12 cellular contexts compared by ENCODE assay signal in genomic region chr3:62109534-62109933, GRCh38.
DNase-seq lines count a peak whose midpoint lies in the region; ATAC-seq, FAIRE-seq and TF ChIP-seq lines count a peak whose summit lies in the region.
"Had no signal": no experiment of that assay in that cellular context is flagged by ENCODE, and none has a peak within 500 bp of the region (broad histone marks: within the 10 kb centered on the region; RNA-seq: fewer than 3 reads in every experiment).

No MANE protein-coding gene starts in this region.

- H3K27ac ChIP-seq in HepG2 (ENCODE audit: extremely low read length, insufficient read depth, low read length), result no peak overlapping the region
- H3K27ac ChIP-seq in right lobe of liver, result no peak overlapping the region
- no peak overlapping the region for H3K27ac ChIP-seq in WERI-Rb-1
- H3K27ac ChIP-seq in heart left ventricle, result no peak overlapping the region
- H3K27ac ChIP-seq in upper lobe of left lung, result no peak overlapping the region

- in situ Hi-C loops in HepG2 (cut with HindIII; ENCODE audit: extremely low pct_ligation_motif_present, low pct_unique_long_range_greater_than_20kb), result no loop called here

- POLR2A ChIA-PET in HepG2 (lab: Yijun Ruan, JAX), result no interaction called here

- no peak for FAIRE-seq in HepG2 (lab: Jason Lieb, UNC)

- no TSS peak for BruUV-seq in HepG2 (replicated peaks; lab: Mats Ljungman, UMichigan)

- H4K20me1 ChIP-seq in HepG2 (ENCODE audit: insufficient read depth, low read length), result no peaks in the 10 kb centered on the region

- CTCF ChIA-PET in HepG2 (lab: Yijun Ruan, JAX; ENCODE audit: low intra/inter-chr PET ratio, low total read pairs), result no interaction called here

- no peak for TF ChIP-seq EP300 in HepG2 (IDR thresholded peaks at IDR 0.05; ENCODE audit: low read depth in 2 of 2, low read length in 2 of 2)
- no peak for TF ChIP-seq EP300 in HepG2 (CRISPR knock-in tag; IDR thresholded peaks at IDR 0.05; ENCODE audit: borderline replicate concordance)
- TF ChIP-seq EP300 in upper lobe of left lung (IDR thresholded peaks at IDR 0.05), result no peak

- no peaks in the 10 kb centered on the region for H3K4me1 ChIP-seq in HepG2 (ENCODE audit: insufficient read depth, low read length)
- no peaks in the 10 kb centered on the region for H3K4me1 ChIP-seq in right lobe of liver
- peaks cover 0 to 7% (median 0%) of the 10 kb centered on the region in 12 donors for H3K4me1 ChIP-seq in heart left ventricle
- H3K4me1 ChIP-seq in upper lobe of left lung, result no peaks in the 10 kb centered on the region

- H3K4me3 ChIP-seq in HepG2 (replicated peaks in 1 of 3; ENCODE audit: insufficient read depth in 1 of 3, low read depth in 2 of 3, low read length in 3 of 3) (no peak overlapping the region), right lobe of liver (no peak overlapping the region), WERI-Rb-1 (ENCODE audit: low read depth, low read length) (no peak overlapping the region), heart left ventricle (no peak overlapping the region), upper lobe of left lung (no peak overlapping the region)

- H3K27me3 ChIP-seq in HepG2 (ENCODE audit: control insufficient read depth in 1 of 2, insufficient read depth in 2 of 2, low read length in 2 of 2) (no peaks in the 10 kb centered on the region), right lobe of liver (no peaks in the 10 kb centered on the region), WERI-Rb-1 (ENCODE audit: insufficient read depth, low read depth, severe bottlenecking) (no peaks in the 10 kb centered on the region), heart left ventricle (no peaks in the 10 kb centered on the region), upper lobe of left lung (no peaks in the 10 kb centered on the region)

- TF ChIP-seq RAD21 in HepG2 (CRISPR knock-in tag; IDR thresholded peaks at IDR 0.05), result no peak

- TF ChIP-seq POLR2A in HepG2 (IDR thresholded peaks at IDR 0.05; ENCODE audit: insufficient read depth in 1 of 2, low read depth in 2 of 2, low read length in 2 of 2) (no peak), right lobe of liver (IDR thresholded peaks at IDR 0.05) (no peak), heart left ventricle (IDR thresholded peaks at IDR 0.05) (no peak), upper lobe of left lung (IDR thresholded peaks at IDR 0.05) (no peak)

- no peak overlapping the region for H3K9ac ChIP-seq in HepG2 (ENCODE audit: insufficient read depth, low read depth, low read length)

- no peak overlapping the region for H2AFZ ChIP-seq in HepG2 (ENCODE audit: low read length)

- H3K9me3 ChIP-seq in HepG2 (ENCODE audit: low read length), result no peaks in the 10 kb centered on the region
- H3K9me3 ChIP-seq in right lobe of liver, result no peaks in the 10 kb centered on the region
- H3K9me3 ChIP-seq in WERI-Rb-1 (ENCODE audit: severe bottlenecking), result no peaks in the 10 kb centered on the region
- peaks cover 0 to 10% (median 0%) of the 10 kb centered on the region in 12 donors for H3K9me3 ChIP-seq in heart left ventricle
- peaks cover 0 to 3% (median 0%) of the 10 kb centered on the region in 4 donors for H3K9me3 ChIP-seq in upper lobe of left lung

- intact Hi-C loops in HepG2 (cut with micrococcal nuclease; ENCODE audit: unreplicated experiment), result no loop called here
- intact Hi-C loops in right lobe of liver (cut with DNase I), result no loop called here
- intact Hi-C loops in heart left ventricle (cut with DNase I), result no loop called here

- TF ChIP-seq CTCF in HepG2 (CRISPR knock-in tag; IDR thresholded peaks at IDR 0.05) (no peak), right lobe of liver (IDR thresholded peaks at IDR 0.05) (no peak), WERI-Rb-1 (IDR thresholded peaks at IDR 0.05; ENCODE audit: low read depth, low read length) (0 out of 2 replicates have a peak, but pooled peaks have one; percentile 13), heart left ventricle (IDR thresholded peaks at IDR 0.05) (no peak), upper lobe of left lung (IDR thresholded peaks at IDR 0.05) (peak in 1 of 6 experiments; percentile 18)

- DNase-seq in HepG2 (ENCODE audit: low spot score) (peak; percentile 20), right lobe of liver (no peak), WERI-Rb-1 (no peak), heart left ventricle (peak in 2 of 5 donors; percentile 54 to 67), upper lobe of left lung (peak in 1 of 2 donors; percentile 31), middle frontal gyrus (ENCODE audit: extremely low spot score, low spot score) (no peak), SIG-M5 (lab: John Stamatoyannopoulos, UW) (no peak)
- no peak for DNase-seq in effector CD8-positive, alpha-beta T cell (lab: John Stamatoyannopoulos, UW)
- DNase-seq: activated B cell treated with CpG ODN at 0.5 μM for 24 hours; CD4-positive, CD25-positive, alpha-beta regulatory T cell; left colon; NCI-H2081 had no signal

- no peak overlapping the region for H3K4me2 ChIP-seq in HepG2 (ENCODE audit: low read depth, low read length)

- ATAC-seq in HepG2 (peak; percentile 96), right lobe of liver (no peak), heart left ventricle (peak; percentile 59 to 96 (median 84)), upper lobe of left lung (ENCODE audit: low FRiP score in 2 of 2) (peak; percentile 51 to 95)
- ATAC-seq: left colon had no signal

- no peaks in the 10 kb centered on the region for H3K79me2 ChIP-seq in HepG2 (ENCODE audit: insufficient read depth, low read length)

- H3K36me3 ChIP-seq in HepG2 (replicated peaks in 1 of 2; ENCODE audit: control insufficient read depth in 1 of 2, insufficient read depth in 2 of 2, low read length in 2 of 2) (no peaks in the 10 kb centered on the region), right lobe of liver (no peaks in the 10 kb centered on the region), WERI-Rb-1 (no peaks in the 10 kb centered on the region), heart left ventricle (no peaks in the 10 kb centered on the region), upper lobe of left lung (no peaks in the 10 kb centered on the region)

- 95% methylated on average over 1 of the region's 1 CpG for WGBS in HepG2 (ENCODE audit: low lambda C conversion rate)
- no CpG with 5 or more reads among the region's 1 CpG for WGBS in right lobe of liver (ENCODE audit: insufficient coverage, low coverage, low lambda C conversion rate, missing lambda C conversion rate)
- 58 to 90% (median 81%) methylated on average over 1 of the region's 1 CpG for WGBS in heart left ventricle, 4 donors
- 85 to 94% methylated on average over 1 of the region's 1 CpG for WGBS in upper lobe of left lung, 2 donors

TF ChIP-seq in HepG2, 621 proteins besides CTCF, POLR2A, EP300 and RAD21:
- TF ChIP-seq ZNF543 (CRISPR knock-in tag; IDR thresholded peaks at IDR 0.05) (peak; percentile 97), ZFX (CRISPR knock-in tag; IDR thresholded peaks at IDR 0.05; ENCODE audit: low read depth) (no peak), ZNF691 (CRISPR knock-in tag; IDR thresholded peaks at IDR 0.05; ENCODE audit: borderline replicate concordance, low read depth) (no peak)

Comparison
In these comparisons a context has a peak if more than half of its experiments do, and no peak if none do; other contexts are left out.
1. ATAC-seq: peak in HepG2 (single experiment), heart left ventricle (4 of 4) and upper lobe of left lung (2 of 2); none in right lobe of liver (0 of 4).